24 cellular contexts compared by ENCODE assay signal in genomic region chr6:6538301-6538700, GRCh38. TPM values are rescaled to one million over a fixed set of nuclear protein-coding genes. Genes with fewer than 3 reads are reported as not detected.
DNase-seq lines count a peak whose midpoint lies in the region; ATAC-seq and TF ChIP-seq lines count a peak whose summit lies in the region.
"Had no signal": no experiment of that assay in that cellular context is flagged by ENCODE, and none has a peak within 500 bp of the region (broad histone marks: within the 10 kb centered on the region; RNA-seq: fewer than 3 reads in every experiment).

No MANE protein-coding gene starts in this region.

- H3K36me3 ChIP-seq in right atrium auricular region (no peaks in the 10 kb centered on the region), testis (ENCODE audit: low read depth, missing control alignments) (no peaks in the 10 kb centered on the region), PC-3 (ENCODE audit: low read depth, low read length) (no peaks in the 10 kb centered on the region)

- H3K4me1 ChIP-seq in right atrium auricular region (peaks cover 0 to 8% of the 10 kb centered on the region in 2 donors), right cardiac atrium (ENCODE audit: control insufficient read depth, insufficient read depth, low read length) (peaks cover 3% of the 10 kb centered on the region), testis (no peaks in the 10 kb centered on the region), PC-3 (ENCODE audit: insufficient read depth, low read length) (no peaks in the 10 kb centered on the region)

- no peaks in the 10 kb centered on the region for H3K27me3 ChIP-seq in right atrium auricular region
- no peaks in the 10 kb centered on the region for H3K27me3 ChIP-seq in right cardiac atrium (ENCODE audit: control insufficient read depth, insufficient read depth)
- H3K27me3 ChIP-seq in testis, result no peaks in the 10 kb centered on the region
- peaks cover 48% of the 10 kb centered on the region for H3K27me3 ChIP-seq in PC-3 (ENCODE audit: low read length)

- ATAC-seq in Right ventricle myocardium inferior (peak; percentile 70), right cardiac atrium (peak; percentile 51 to 54), PC-3 (no peak)
- no peak for ATAC-seq in stimulated activated naive CD8-positive, alpha-beta T cell treated with anti-CD3 and anti-CD28 coated beads, Interleukin-15, Interleukin-2, amounts not matched to agents 100 U/mL and 50 U/mL, for 24 hours
- ATAC-seq: SK-N-SH treated with all-trans-retinoic acid at 6 μM for 48 hours had no signal

- DNase-seq in Right ventricle myocardium inferior (ENCODE audit: missing footprints) (no peak), right atrium auricular region (ENCODE audit: low spot score) (no peak), dermis blood vessel endothelial cell (peak; percentile 22), right cardiac atrium (peak in 1 of 3 donors; percentile 58), testis (peak; percentile 18), hypothalamus (lab: John Stamatoyannopoulos, UW) (no peak), PC-3 (no peak)
- no peak for DNase-seq in stimulated activated naive CD8-positive, alpha-beta T cell treated with anti-CD3 and anti-CD28 coated beads, Interleukin-15, Interleukin-2, amounts not matched to agents 100 U/mL and 50 U/mL, for 24 hours
- DNase-seq: 8988T, AML-193, DMS53, EL, GF-D8, H7, Kasumi-1, NCI-H1694, NCI-H2081, NCI-H2171, NCI-H526, RPMI8226, SIG-M5 had no signal

- no peaks in the 10 kb centered on the region for H4K20me1 ChIP-seq in PC-3 (ENCODE audit: low read length)

- no peak overlapping the region for H3K4me3 ChIP-seq in right atrium auricular region
- no peak overlapping the region for H3K4me3 ChIP-seq in right cardiac atrium (ENCODE audit: low read length)
- H3K4me3 ChIP-seq in testis, result no peak overlapping the region
- no peak overlapping the region for H3K4me3 ChIP-seq in PC-3 (ENCODE audit: low read length)

- H3K9me3 ChIP-seq in right atrium auricular region, result no peaks in the 10 kb centered on the region
- no peaks in the 10 kb centered on the region for H3K9me3 ChIP-seq in right cardiac atrium (ENCODE audit: control insufficient read depth, low read length)
- no peaks in the 10 kb centered on the region for H3K9me3 ChIP-seq in testis
- no peaks in the 10 kb centered on the region for H3K9me3 ChIP-seq in PC-3 (ENCODE audit: low read length)

- H3K4me2 ChIP-seq in PC-3 (ENCODE audit: low read length), result no peak overlapping the region

- 34% methylated on average over 4 of the region's 4 CpGs for WGBS in right cardiac atrium
- WGBS in testis, 2 donors, result 38 to 47% methylated on average over 4 of the region's 4 CpGs

- no peaks in the 10 kb centered on the region for H3K79me2 ChIP-seq in PC-3 (ENCODE audit: low read length)

- TF ChIP-seq CTCF in right atrium auricular region (IDR thresholded peaks at IDR 0.05), result no peak
- no peak for TF ChIP-seq CTCF in testis (IDR thresholded peaks at IDR 0.05)
- no peak for TF ChIP-seq CTCF in PC-3 (conservative IDR thresholded peaks at IDR 0.05; ENCODE audit: low read depth, low read length)

- no TSS peak for BruUV-seq in PC-3 (replicated peaks; lab: Mats Ljungman, UMichigan)

- no peak for TF ChIP-seq POLR2A in testis (IDR thresholded peaks at IDR 0.05)

- no peaks in the 10 kb centered on the region for H3K9me2 ChIP-seq in PC-3 (replicated peaks; ENCODE audit: low read length)

- H3K27ac ChIP-seq in right atrium auricular region (no peak overlapping the region), right cardiac atrium (ENCODE audit: low read length) (no peak overlapping the region), testis (no peak overlapping the region), PC-3 (ENCODE audit: low read length) (no peak overlapping the region)

- CTCF ChIA-PET in PC-3 (lab: Charles Lee), result no interaction called here

- H2AFZ ChIP-seq in PC-3 (ENCODE audit: low read length), result no peak overlapping the region

- H3F3A ChIP-seq in PC-3 (ENCODE audit: low read length, unreplicated experiment), result no peaks in the 10 kb centered on the region

- H3K9ac ChIP-seq in PC-3 (ENCODE audit: low read length), result no peak overlapping the region

- intact Hi-C loops in Right ventricle myocardium inferior (cut with DNase I), result no loop called here
- intact Hi-C loops in right cardiac atrium (cut with DNase I), result no loop called here
- intact Hi-C loops in testis (cut with DNase I; ENCODE audit: low total_unique reads), result no loop called here
- intact Hi-C loops in PC-3 (cut with micrococcal nuclease), result no loop called here

- POLR2A ChIA-PET in PC-3 (lab: Charles Lee; ENCODE audit: unreplicated experiment), result no interaction called here

RNA-seq across cellular contexts. Expression of gene LY86, which starts 50.2 kb away (rescaled TPM):
- total RNA-seq in Right ventricle myocardium inferior (1.1 TPM), right atrium auricular region (1 to 10 TPM in 1 of 2 donors, under 1 TPM in 1; 0.82 to 5.2 TPM), dermis blood vessel endothelial cell (not detected in 2 replicates), right cardiac atrium (1 to 10 TPM; 1.8 to 4.1 (median 2.6) TPM), testis (1 to 10 TPM in 1 of 2 donors, under 1 TPM in 1; 0.87 to 1.6 TPM), PC-3 (2014; rRNA removed) (not detected in 2 replicates)
- polyA plus RNA-seq in right cardiac atrium (1.7 TPM), testis (ENCODE audit: insufficient read depth, low read depth, low replicate concordance) (3.5 TPM)
- total RNA-seq: H7, MCF 10A had no signal
- polyA plus RNA-seq: AG04450 had no signal

Comparison
In these comparisons a context has a peak if more than half of its experiments do, and no peak if none do; other contexts are left out.
1. ATAC-seq: peak in Right ventricle myocardium inferior (single experiment) and right cardiac atrium (2 of 2); none in stimulated activated naive CD8-positive, alpha-beta T cell treated with anti-CD3 and anti-CD28 coated beads, Interleukin-15, Interleukin-2, amounts not matched to agents 100 U/mL and 50 U/mL, for 24 hours (single experiment) and PC-3 (single experiment).
2. DNase-seq: peak in dermis blood vessel endothelial cell (single experiment) and testis (single experiment); none in Right ventricle myocardium inferior (single experiment), right atrium auricular region (single experiment), stimulated activated naive CD8-positive, alpha-beta T cell treated with anti-CD3 and anti-CD28 coated beads, Interleukin-15, Interleukin-2, amounts not matched to agents 100 U/mL and 50 U/mL, for 24 hours (single experiment), hypothalamus (0 of 51) and PC-3 (single experiment).